16 cellular contexts compared by ENCODE assay signal in genomic region chr7:117762055-117762454, GRCh38.
DNase-seq lines count a peak whose midpoint lies in the region; ATAC-seq and TF ChIP-seq lines count a peak whose summit lies in the region.
"Had no signal": no experiment of that assay in that cellular context is flagged by ENCODE, and none has a peak within 500 bp of the region (broad histone marks: within the 10 kb centered on the region; RNA-seq: fewer than 3 reads in every experiment).

No MANE protein-coding gene starts in this region.

- no peaks in the 10 kb centered on the region for H3K27me3 Mint-ChIP-seq in WTC11 (ENCODE audit: low read depth)
- H3K27me3 Mint-ChIP-seq in endodermal cell (ENCODE audit: insufficient read depth), result no peaks in the 10 kb centered on the region

- no peak overlapping the region for H3K4me3 Mint-ChIP-seq in WTC11
- H3K4me3 Mint-ChIP-seq in endodermal cell, result no peak overlapping the region
- H3K4me3 Mint-ChIP-seq: CD8-positive, alpha-beta memory T cell; IgD-negative memory B cell had no signal

- peaks cover 25% of the 10 kb centered on the region for H3K36me3 Mint-ChIP-seq in WTC11
- H3K36me3 Mint-ChIP-seq in endodermal cell (ENCODE audit: low read depth), result no peaks in the 10 kb centered on the region
- H3K36me3 Mint-ChIP-seq: CD8-positive, alpha-beta memory T cell; IgD-negative memory B cell had no signal

- no peak for TF ChIP-seq CTCF in cardiac muscle cell (IDR thresholded peaks at IDR 0.05; ENCODE audit: low read depth, low read length)
- no peak for TF ChIP-seq CTCF in WTC11 (IDR thresholded peaks at IDR 0.05)
- no peak for TF ChIP-seq CTCF in endodermal cell (conservative IDR thresholded peaks at IDR 0.05)

- H3K4me1 ChIP-seq in cardiac muscle cell (ENCODE audit: low read depth) (peaks cover 6% of the 10 kb centered on the region), endodermal cell (ENCODE audit: control insufficient read depth, insufficient read depth, low read length) (no peaks in the 10 kb centered on the region)
- H3K4me1 ChIP-seq: BLaER1 had no signal

- H3K36me3 ChIP-seq in cardiac muscle cell, result peaks cover 29% of the 10 kb centered on the region
- H3K36me3 ChIP-seq in endodermal cell (ENCODE audit: control insufficient read depth, insufficient read depth, low read length), result no peaks in the 10 kb centered on the region
- H3K36me3 ChIP-seq: BLaER1 had no signal

- intact Hi-C loops in cardiac septum (cut with DNase I), result no loop called here

- CTCF ChIA-PET in WTC11 (lab: Charles Lee), result no interaction called here

- peak overlapping the region; percentile 32 for H3K27ac ChIP-seq in cardiac muscle cell
- H3K27ac ChIP-seq in endodermal cell (ENCODE audit: low read depth, low read length), result no peak overlapping the region
- H3K27ac ChIP-seq: 22Rv1, BLaER1, GM23248 had no signal

- H3K27me3 ChIP-seq in cardiac muscle cell, result no peaks in the 10 kb centered on the region
- no peaks in the 10 kb centered on the region for H3K27me3 ChIP-seq in endodermal cell (ENCODE audit: control insufficient read depth, insufficient read depth, low read length, poor library complexity, severe bottlenecking)
- H3K27me3 ChIP-seq: BLaER1 had no signal

- H3K4me1 Mint-ChIP-seq in WTC11 (no peaks in the 10 kb centered on the region), endodermal cell (no peaks in the 10 kb centered on the region)
- H3K4me1 Mint-ChIP-seq: CD8-positive, alpha-beta memory T cell; IgD-negative memory B cell had no signal

- H3K4me3 ChIP-seq in cardiac muscle cell (no peak overlapping the region), endodermal cell (ENCODE audit: low read length) (no peak overlapping the region)
- H3K4me3 ChIP-seq: BLaER1, GM23248 had no signal

- H3K27ac Mint-ChIP-seq in WTC11, result 0 out of 2 replicates have a peak overlapping the region, but pooled peaks have one; percentile 24
- peak overlapping the region; percentile 18 for H3K27ac Mint-ChIP-seq in endodermal cell
- H3K27ac Mint-ChIP-seq: IgD-negative memory B cell had no signal

- no peaks in the 10 kb centered on the region for H3K9me3 ChIP-seq in cardiac muscle cell (ENCODE audit: low read depth)
- no peaks in the 10 kb centered on the region for H3K9me3 ChIP-seq in endodermal cell (ENCODE audit: control insufficient read depth, low read length)
- H3K9me3 ChIP-seq: BLaER1 had no signal

- ATAC-seq in WTC11, result no peak
- no peak for ATAC-seq in GM21737 (IDR thresholded peaks at IDR 0.05; ENCODE audit: unreplicated experiment)

- no peak for DNase-seq in cardiac muscle cell (ENCODE audit: low read depth in 1 of 2, low spot score in 1 of 2)
- DNase-seq in cardiac septum (ENCODE audit: low spot score), result no peak
- DNase-seq in WTC11 (ENCODE audit: low spot score), result no peak
- no peak for DNase-seq in endodermal cell
- no peak for DNase-seq in COLO829 (ENCODE audit: low spot score)
- DNase-seq in NCI-H128 (lab: John Stamatoyannopoulos, UW; ENCODE audit: unreplicated experiment), result no peak
- DNase-seq: AML-193; CD8-positive, alpha-beta memory T cell; DMS53; GF-D8; GM23248; H7 had no signal

- no peak overlapping the region for H3K9ac ChIP-seq in endodermal cell (ENCODE audit: extremely low read depth, low read length, poor library complexity, severe bottlenecking)
- H3K9ac ChIP-seq: BLaER1, GM23248 had no signal

- H3K9me3 Mint-ChIP-seq in WTC11, result no peaks in the 10 kb centered on the region
- H3K9me3 Mint-ChIP-seq in endodermal cell, result no peaks in the 10 kb centered on the region

- 92 to 94% methylated on average over 3 of the region's 3 CpGs for WGBS in endodermal cell (ENCODE audit: insufficient coverage in 1 of 2, insufficient read length in 1 of 2), 2 experiments

- POLR2A ChIA-PET in WTC11 (lab: Charles Lee), result no interaction called here

TF ChIP-seq in WTC11, 78 proteins besides CTCF, POLR2A, EP300 and RAD21:
- TF ChIP-seq AR (CRISPR knock-in tag; IDR thresholded peaks at IDR 0.05), result no peak
- TF ChIP-seq CREM (CRISPR knock-in tag; IDR thresholded peaks at IDR 0.05), result no peak
- TF ChIP-seq CBFB (CRISPR knock-in tag; IDR thresholded peaks at IDR 0.05; ENCODE audit: low read depth), result no peak
- no peak for TF ChIP-seq ZBTB21 (CRISPR knock-in tag; IDR thresholded peaks at IDR 0.05; ENCODE audit: borderline replicate concordance)
- no peak for TF ChIP-seq MLX (CRISPR knock-in tag; IDR thresholded peaks at IDR 0.05)
- no peak for TF ChIP-seq FOXP1 (CRISPR knock-in tag; IDR thresholded peaks at IDR 0.05; ENCODE audit: borderline replicate concordance)
- no peak for TF ChIP-seq GRHL2 (CRISPR knock-in tag; IDR thresholded peaks at IDR 0.05; ENCODE audit: insufficient replicate concordance, severe bottlenecking)
- no peak for TF ChIP-seq PRDM15 (CRISPR knock-in tag; IDR thresholded peaks at IDR 0.05)
- no peak for TF ChIP-seq ATF3 (CRISPR knock-in tag; conservative IDR thresholded peaks at IDR 0.05)
- TF ChIP-seq TP53 (CRISPR knock-in tag; IDR thresholded peaks at IDR 0.05), result no peak
TF ChIP-seq in WTC11: peak in this region for 0.
